Comparison of ENCODE assay signal across 16 cellular contexts in genomic region chr6:135637701-135638100, GRCh38.
"Had no signal": no experiment of that assay in that cellular context is flagged by ENCODE, and none has a peak within 500 bp of the region (broad histone marks: within the 10 kb centered on the region; RNA-seq: fewer than 3 reads in every experiment).

No MANE protein-coding gene starts in this region.

- H2AFZ ChIP-seq: hepatocyte had no signal

- DNase-seq: activated CD4-positive, alpha-beta memory T cell treated with anti-CD3 and anti-CD28 coated beads for 36 hours; activated CD4-positive, CD25-positive, alpha-beta regulatory T cell treated with anti-CD3 and anti-CD28 coated beads, Interleukin-2, amount 50 U/mL, for 72 hours; activated effector memory CD4-positive, alpha-beta T cell treated with anti-CD3 and anti-CD28 coated beads, Interleukin-2, amount 50 U/mL, for 16 hours; activated naive CD4-positive, alpha-beta T cell treated with anti-CD3 and anti-CD28 coated beads, Interleukin-2, amount 50 U/mL, for 16 hours; activated T-cell treated with anti-CD3 and anti-CD28 coated beads, Interleukin-2, amount 50 U/mL, for 1 hour; foreskin fibroblast; left cardiac atrium; mesenchymal stem cell; mucosa of descending colon; naive B cell; stomach; testis had no signal

- H3K79me2 ChIP-seq: hepatocyte had no signal

- H3K4me3 ChIP-seq: hepatocyte, mucosa of descending colon, stomach, testis had no signal

- H3K4me2 ChIP-seq: hepatocyte had no signal

- H3K9me3 ChIP-seq: mucosa of descending colon, stomach, testis had no signal

- H3K27me3 ChIP-seq: hepatocyte, stomach, testis had no signal

- ATAC-seq: left cardiac atrium, mucosa of descending colon had no signal

- H3K4me1 ChIP-seq: stomach had no signal

- FAIRE-seq: colon, islet of Langerhans had no signal

- H3K27ac ChIP-seq: hepatocyte, stomach, testis, VCaP had no signal

- H3K36me3 ChIP-seq: stomach had no signal
